ENCODE assay signal across 21 cellular contexts in genomic region chr6:69026715-69027114, GRCh38.
"Had no signal": no experiment of that assay in that cellular context is flagged by ENCODE, and none has a peak within 500 bp of the region (broad histone marks: within the 10 kb centered on the region; RNA-seq: fewer than 3 reads in every experiment).

No MANE protein-coding gene starts in this region.

- H3K36me3 ChIP-seq: gastroesophageal sphincter, heart left ventricle, prostate gland, suprapubic skin, transverse colon, uterus had no signal

- H3K4me1 Mint-ChIP-seq: activated naive CD8-positive, alpha-beta T cell treated with anti-CD3 and anti-CD28 coated beads for 36 hours; activated T-helper 17 cell treated with anti-CD3 and anti-CD28 coated beads, Interleukin-2, amount 50 U/mL, for 72 hours; neural crest cell; stimulated activated naive CD8-positive, alpha-beta T cell treated with anti-CD3 and anti-CD28 coated beads, Interleukin-15, amount 100 ng/mL, for 72 hours had no signal

- H3K27ac ChIP-seq: gastroesophageal sphincter, heart left ventricle, prostate gland, suprapubic skin, transverse colon, uterus had no signal

- H3K27ac Mint-ChIP-seq: activated CD8-positive, alpha-beta T cell treated with anti-CD3 and anti-CD28 coated beads for 36 hours; activated naive CD8-positive, alpha-beta T cell treated with anti-CD3 and anti-CD28 coated beads for 36 hours; activated T-helper 17 cell treated with anti-CD3 and anti-CD28 coated beads, Interleukin-2, amount 50 U/mL, for 72 hours; effector memory CD8-positive, alpha-beta T cell; stimulated activated naive CD8-positive, alpha-beta T cell treated with anti-CD3 and anti-CD28 coated beads, Interleukin-15, amount 100 ng/mL, for 72 hours; T-helper 2 cell treated with Interferon-gamma antibody and Interleukin-4, amounts not matched to agents 5 μg/mL and 100 μg/mL, for 36 hours had no signal

- H3K4me3 Mint-ChIP-seq: activated CD8-positive, alpha-beta T cell treated with anti-CD3 and anti-CD28 coated beads for 36 hours; activated naive CD8-positive, alpha-beta T cell treated with anti-CD3 and anti-CD28 coated beads for 36 hours; activated T-helper 17 cell treated with anti-CD3 and anti-CD28 coated beads, Interleukin-2, amount 50 U/mL, for 72 hours; effector memory CD8-positive, alpha-beta T cell; neural crest cell; stimulated activated naive CD8-positive, alpha-beta T cell treated with anti-CD3 and anti-CD28 coated beads, Interleukin-15, amount 100 ng/mL, for 72 hours; T-helper 2 cell treated with Interferon-gamma antibody and Interleukin-4, amounts not matched to agents 5 μg/mL and 100 μg/mL, for 36 hours had no signal

- H3K36me3 Mint-ChIP-seq: activated naive CD8-positive, alpha-beta T cell treated with anti-CD3 and anti-CD28 coated beads for 36 hours had no signal

- H3K4me3 ChIP-seq: gastroesophageal sphincter, heart left ventricle, prostate gland, suprapubic skin, transverse colon, uterus had no signal

- H3K4me1 ChIP-seq: gastroesophageal sphincter, heart left ventricle, prostate gland, suprapubic skin, transverse colon, uterus had no signal

- H3K27me3 Mint-ChIP-seq: activated CD8-positive, alpha-beta T cell treated with anti-CD3 and anti-CD28 coated beads for 36 hours; activated naive CD8-positive, alpha-beta T cell treated with anti-CD3 and anti-CD28 coated beads for 36 hours; activated T-helper 17 cell treated with anti-CD3 and anti-CD28 coated beads, Interleukin-2, amount 50 U/mL, for 72 hours; effector memory CD8-positive, alpha-beta T cell; stimulated activated naive CD8-positive, alpha-beta T cell treated with anti-CD3 and anti-CD28 coated beads, Interleukin-15, amount 100 ng/mL, for 72 hours had no signal

- ATAC-seq: activated CD8-positive, alpha-beta T cell treated with anti-CD3 and anti-CD28 coated beads for 36 hours; activated T-helper 17 cell treated with anti-CD3 and anti-CD28 coated beads, Interleukin-2, amount 50 U/mL, for 72 hours; effector memory CD8-positive, alpha-beta T cell; gastroesophageal sphincter; heart left ventricle; left ventricle myocardium superior; right cardiac atrium; stimulated activated naive CD8-positive, alpha-beta T cell treated with anti-CD3 and anti-CD28 coated beads, Interleukin-15, amount 100 ng/mL, for 72 hours had no signal

- H3K9me3 Mint-ChIP-seq: activated CD8-positive, alpha-beta T cell treated with anti-CD3 and anti-CD28 coated beads for 36 hours; activated T-helper 17 cell treated with anti-CD3 and anti-CD28 coated beads, Interleukin-2, amount 50 U/mL, for 72 hours; T-helper 2 cell treated with Interferon-gamma antibody and Interleukin-4, amounts not matched to agents 5 μg/mL and 100 μg/mL, for 36 hours had no signal

- H3K27me3 ChIP-seq: gastroesophageal sphincter, heart left ventricle, suprapubic skin, transverse colon, uterus had no signal

- DNase-seq: activated CD4-positive, alpha-beta T cell treated with anti-CD3 and anti-CD28 coated beads for 48 hours; activated CD4-positive, CD25-positive, alpha-beta regulatory T cell; activated CD8-positive, alpha-beta T cell treated with anti-CD3 and anti-CD28 coated beads for 36 hours; activated naive CD4-positive, alpha-beta T cell; activated naive CD8-positive, alpha-beta T cell treated with anti-CD3 and anti-CD28 coated beads for 36 hours; activated T-cell treated with anti-CD3 and anti-CD28 coated beads, Interleukin-2, amount 50 U/mL, for 1 hour; amniotic stem cell; effector memory CD8-positive, alpha-beta T cell; heart left ventricle; left ventricle myocardium superior; right cardiac atrium; stimulated activated CD4-positive, alpha-beta T cell treated with anti-CD3 and anti-CD28 coated beads, Interleukin-2, amount 100 ng/mL, for 48 hours; stimulated activated naive CD8-positive, alpha-beta T cell treated with anti-CD3 and anti-CD28 coated beads, Interleukin-15, amount 100 ng/mL, for 72 hours; transverse colon; uterus had no signal
